12 cellular contexts compared by ENCODE assay signal in the genomic region with DNA sequence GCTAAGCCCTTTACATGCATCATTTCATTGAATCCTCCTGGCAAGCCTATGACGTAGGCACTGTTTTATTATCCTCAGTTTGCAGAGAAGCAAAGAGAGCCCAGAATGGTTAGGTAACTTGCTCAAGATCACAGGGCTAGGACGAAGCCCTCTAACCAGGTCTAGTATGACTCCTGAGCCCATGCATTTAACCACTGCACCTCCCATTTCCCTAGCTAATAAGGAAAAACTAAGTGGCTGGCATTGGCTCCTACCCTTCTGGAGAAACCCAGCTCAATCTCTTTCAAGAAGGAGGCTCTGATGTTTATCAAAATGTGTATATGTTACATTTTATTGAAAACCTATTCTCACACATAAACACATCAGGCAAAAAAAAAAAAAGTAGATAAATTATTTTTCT. TPM values are rescaled to one million over a fixed set of nuclear protein-coding genes. Genes with fewer than 3 reads are reported as not detected.
DNase-seq lines count a peak whose midpoint lies in the region; ATAC-seq and TF ChIP-seq lines count a peak whose summit lies in the region.
"Had no signal": no experiment of that assay in that cellular context is flagged by ENCODE, and none has a peak within 500 bp of the region (broad histone marks: within the 10 kb centered on the region; RNA-seq: fewer than 3 reads in every experiment).

No MANE protein-coding gene starts in this region.

- WGBS in SK-N-SH (ENCODE audit: low lambda C conversion rate) = 31% methylated on average over 2 of the region's 2 CpGs
- 28 to 35% methylated on average over 2 of the region's 2 CpGs for WGBS in upper lobe of left lung, 2 donors

- H3K79me2 ChIP-seq in SK-N-SH (ENCODE audit: insufficient read depth) = peaks cover 84% of the 10 kb centered on the region

- H3K36me3 ChIP-seq in SK-N-SH (replicated peaks in 1 of 2; ENCODE audit: control insufficient read depth in 1 of 2, insufficient read depth in 2 of 2, low read length in 1 of 2) (peaks cover 0 to 9% of the 10 kb centered on the region in 2 experiments), breast epithelium (no peaks in the 10 kb centered on the region), upper lobe of left lung (no peaks in the 10 kb centered on the region)

- DNase-seq in SK-N-SH = no peak
- no peak for DNase-seq in breast epithelium (ENCODE audit: low spot score in 2 of 2)
- DNase-seq in upper lobe of left lung = no peak
- DNase-seq in GOT3 (lab: John Stamatoyannopoulos, UW) = no peak
- DNase-seq in RPMI8226 = no peak
- DNase-seq: amniotic stem cell, substantia nigra had no signal

- intact Hi-C loops in breast epithelium (cut with DNase I; ENCODE audit: low total_unique reads) = no loop called here

- no peak for TF ChIP-seq EP300 in SK-N-SH (IDR thresholded peaks at IDR 0.05; ENCODE audit: borderline replicate concordance in 1 of 2, low read depth in 1 of 2, low read length in 1 of 2)
- TF ChIP-seq EP300 in upper lobe of left lung (IDR thresholded peaks at IDR 0.05) = no peak

- H3K4me1 Mint-ChIP-seq in nephron = peaks cover 55% of the 10 kb centered on the region

- H3F3A ChIP-seq in SK-N-SH (replicated peaks; ENCODE audit: insufficient read depth) = peaks cover 73% of the 10 kb centered on the region

- peak overlapping the region; percentile 55 to 79 (median 76) for H3K27ac Mint-ChIP-seq in nephron
- H3K27ac Mint-ChIP-seq: memory B cell had no signal

- H3K4me3 ChIP-seq in SK-N-SH (ENCODE audit: low read depth in 2 of 2, low read length in 1 of 2) = no peak overlapping the region
- no peak overlapping the region for H3K4me3 ChIP-seq in breast epithelium
- no peak overlapping the region for H3K4me3 ChIP-seq in upper lobe of left lung
- H3K4me3 ChIP-seq: hepatocyte had no signal

- no peak for ATAC-seq in SK-N-SH treated with all-trans-retinoic acid at 6 μM for 48 hours
- no peak for ATAC-seq in upper lobe of left lung (ENCODE audit: low FRiP score in 2 of 2)
- ATAC-seq in HG03565 (IDR thresholded peaks at IDR 0.05; ENCODE audit: unreplicated experiment) = no peak

- peak overlapping the region; percentile 66; the same call in 1 of the 2 replicates for H3K9ac ChIP-seq in SK-N-SH

- H3K9me2 ChIP-seq in SK-N-SH = no peaks in the 10 kb centered on the region

- H3K27me3 Mint-ChIP-seq in nephron (ENCODE audit: low read depth) = no peaks in the 10 kb centered on the region

- POLR2A ChIA-PET in SK-N-SH (lab: Yijun Ruan, JAX) = no interaction called here

- peaks cover 5% of the 10 kb centered on the region for H3K36me3 Mint-ChIP-seq in nephron (ENCODE audit: low read depth)
- H3K36me3 Mint-ChIP-seq: memory B cell had no signal

- CTCF ChIA-PET in SK-N-SH (lab: Yijun Ruan, JAX) = interaction anchor here (2.0 to 2.8 kb wide), 2 partner anchors 20 to 86 kb away, joined by 11 to 15 read pairs; partner anchors contain the start of gene MYOF

- no peak overlapping the region for H2AFZ ChIP-seq in SK-N-SH (ENCODE audit: low read depth)
- H2AFZ ChIP-seq: hepatocyte had no signal

- TF ChIP-seq CTCF in SK-N-SH (IDR thresholded peaks at IDR 0.05) (no peak), breast epithelium (IDR thresholded peaks at IDR 0.05) (no peak), nephron (IDR thresholded peaks at IDR 0.05; ENCODE audit: unreplicated experiment in 3 of 3) (no peak), upper lobe of left lung (IDR thresholded peaks at IDR 0.05) (no peak)

- H4K20me1 ChIP-seq in SK-N-SH (ENCODE audit: insufficient read depth) = no peaks in the 10 kb centered on the region

- H3K9me3 ChIP-seq in SK-N-SH = no peaks in the 10 kb centered on the region
- no peaks in the 10 kb centered on the region for H3K9me3 ChIP-seq in breast epithelium
- no peaks in the 10 kb centered on the region for H3K9me3 ChIP-seq in upper lobe of left lung

- TF ChIP-seq POLR2A in breast epithelium (IDR thresholded peaks at IDR 0.05) (no peak), upper lobe of left lung (IDR thresholded peaks at IDR 0.05) (no peak)

- no peak for TF ChIP-seq RAD21 in SK-N-SH (IDR thresholded peaks at IDR 0.05; ENCODE audit: low read length)

- no peaks in the 10 kb centered on the region for H3K9me3 Mint-ChIP-seq in nephron
- H3K9me3 Mint-ChIP-seq: memory B cell had no signal

- peaks cover 14 to 63% of the 10 kb centered on the region in 2 experiments; a peak in 3 of 4 replicates for H3K4me1 ChIP-seq in SK-N-SH (ENCODE audit: control insufficient read depth in 1 of 2, insufficient read depth in 2 of 2, low read depth in 1 of 2, low read length in 1 of 2)
- H3K4me1 ChIP-seq in breast epithelium = peaks cover 39 to 65% of the 10 kb centered on the region in 2 donors
- H3K4me1 ChIP-seq in upper lobe of left lung = peaks cover 71 to 81% (median 79%) of the 10 kb centered on the region in 4 donors

- peak overlapping the region; percentile 37; the same call in 1 of the 2 replicates for H3K4me2 ChIP-seq in SK-N-SH
- H3K4me2 ChIP-seq: hepatocyte had no signal

- H3K27ac ChIP-seq in SK-N-SH (ENCODE audit: low read depth in 2 of 2, low read length in 1 of 2) (peak overlapping the region; percentile 67 to 99; a peak in 3 of 4 replicates), breast epithelium (peak overlapping the region; percentile 93 to 94), upper lobe of left lung (peak overlapping the region; percentile 81 to 93 (median 86))

- H3K27me3 ChIP-seq in SK-N-SH (ENCODE audit: insufficient read depth) (no peaks in the 10 kb centered on the region), breast epithelium (no peaks in the 10 kb centered on the region), upper lobe of left lung (no peaks in the 10 kb centered on the region)
- H3K27me3 ChIP-seq: hepatocyte had no signal

- H3K4me3 Mint-ChIP-seq in nephron = no peak overlapping the region
- H3K4me3 Mint-ChIP-seq: memory B cell had no signal

TF ChIP-seq in SK-N-SH, 30 proteins besides CTCF, POLR2A, EP300 and RAD21 (continues in another document):
- TF ChIP-seq SMC3 (IDR thresholded peaks at IDR 0.05; ENCODE audit: low read depth, low read length) = no peak
- no peak for TF ChIP-seq GABPA (IDR thresholded peaks at IDR 0.05; ENCODE audit: low read depth)
- no peak for TF ChIP-seq CHD2 (IDR thresholded peaks at IDR 0.05; ENCODE audit: low read length, partially characterized antibody)
- no peak for TF ChIP-seq YY1 (IDR thresholded peaks at IDR 0.05; ENCODE audit: low read depth)
- no peak for TF ChIP-seq SIN3A (IDR thresholded peaks at IDR 0.05; ENCODE audit: borderline replicate concordance, low read depth, low read length)
- no peak for TF ChIP-seq FOSL2 (IDR thresholded peaks at IDR 0.05; ENCODE audit: borderline replicate concordance, low read depth)
- no peak for TF ChIP-seq POLR2AphosphoS5 (IDR thresholded peaks at IDR 0.05; ENCODE audit: low read depth, low read length)
- TF ChIP-seq PBX3 (IDR thresholded peaks at IDR 0.05) = no peak
- no peak for TF ChIP-seq RCOR1 (IDR thresholded peaks at IDR 0.05; ENCODE audit: low read length)
- no peak for TF ChIP-seq RXRA (IDR thresholded peaks at IDR 0.05; ENCODE audit: borderline replicate concordance, low read depth)
- no peak for TF ChIP-seq FOXJ3 (CRISPR knock-in tag; IDR thresholded peaks at IDR 0.05)
- TF ChIP-seq TCF12 (IDR thresholded peaks at IDR 0.05) = no peak

TF ChIP-seq in SK-N-SH treated with all-trans-retinoic acid at 6 μM for 48 hours, 23 proteins besides CTCF, POLR2A, EP300 and RAD21 (continues in another document):
- no peak for TF ChIP-seq ZFP30 (CRISPR knock-in tag; IDR thresholded peaks at IDR 0.05)
- no peak for TF ChIP-seq ZNF565 (CRISPR knock-in tag; conservative IDR thresholded peaks at IDR 0.05; ENCODE audit: low read depth)
- TF ChIP-seq, protein P1, sequence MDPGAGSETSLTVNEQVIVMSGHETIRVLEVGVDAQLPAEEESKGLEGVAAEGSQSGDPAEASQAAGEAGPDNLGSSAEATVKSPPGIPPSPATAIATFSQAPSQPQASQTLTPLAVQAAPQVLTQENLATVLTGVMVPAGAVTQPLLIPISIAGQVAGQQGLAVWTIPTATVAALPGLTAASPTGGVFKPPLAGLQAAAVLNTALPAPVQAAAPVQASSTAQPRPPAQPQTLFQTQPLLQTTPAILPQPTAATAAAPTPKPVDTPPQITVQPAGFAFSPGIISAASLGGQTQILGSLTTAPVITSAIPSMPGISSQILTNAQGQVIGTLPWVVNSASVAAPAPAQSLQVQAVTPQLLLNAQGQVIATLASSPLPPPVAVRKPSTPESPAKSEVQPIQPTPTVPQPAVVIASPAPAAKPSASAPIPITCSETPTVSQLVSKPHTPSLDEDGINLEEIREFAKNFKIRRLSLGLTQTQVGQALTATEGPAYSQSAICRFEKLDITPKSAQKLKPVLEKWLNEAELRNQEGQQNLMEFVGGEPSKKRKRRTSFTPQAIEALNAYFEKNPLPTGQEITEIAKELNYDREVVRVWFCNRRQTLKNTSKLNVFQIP (CRISPR knock-in tag; IDR thresholded peaks at IDR 0.05; ENCODE audit: borderline replicate concordance, low read depth) = no peak
- TF ChIP-seq, protein P2, sequence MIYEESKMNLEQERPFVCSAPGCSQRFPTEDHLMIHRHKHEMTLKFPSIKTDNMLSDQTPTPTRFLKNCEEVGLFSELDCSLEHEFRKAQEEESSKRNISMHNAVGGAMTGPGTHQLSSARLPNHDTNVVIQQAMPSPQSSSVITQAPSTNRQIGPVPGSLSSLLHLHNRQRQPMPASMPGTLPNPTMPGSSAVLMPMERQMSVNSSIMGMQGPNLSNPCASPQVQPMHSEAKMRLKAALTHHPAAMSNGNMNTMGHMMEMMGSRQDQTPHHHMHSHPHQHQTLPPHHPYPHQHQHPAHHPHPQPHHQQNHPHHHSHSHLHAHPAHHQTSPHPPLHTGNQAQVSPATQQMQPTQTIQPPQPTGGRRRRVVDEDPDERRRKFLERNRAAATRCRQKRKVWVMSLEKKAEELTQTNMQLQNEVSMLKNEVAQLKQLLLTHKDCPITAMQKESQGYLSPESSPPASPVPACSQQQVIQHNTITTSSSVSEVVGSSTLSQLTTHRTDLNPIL (CRISPR knock-in tag; IDR thresholded peaks at IDR 0.05; ENCODE audit: low read depth) = no peak
- TF ChIP-seq SNAI2 (CRISPR knock-in tag; IDR thresholded peaks at IDR 0.05) = no peak
- TF ChIP-seq CSDC2 (CRISPR knock-in tag; IDR thresholded peaks at IDR 0.05) = no peak

RNA-seq across cellular contexts. Expression of gene MYOF, which starts 19.8 kb away (rescaled TPM):
- 103 and 134 TPM in 2 replicates for polyA plus RNA-seq in SK-N-SH (2012; rRNA removed)
- polyA plus RNA-seq in SK-N-SH (2012; cell fraction: cytosol; rRNA removed) = 116 and 117 TPM in 2 replicates
- 121 and 175 TPM in 2 replicates for polyA plus RNA-seq in SK-N-SH (2012; cell fraction: nucleus; rRNA removed)
- total RNA-seq in breast epithelium (100 to 1,000 TPM; 118 to 131 (median 130) TPM), upper lobe of left lung (100 to 1,000 TPM in 4 of 6 donors, 10 to 100 TPM in 2; 83.9 to 168 (median 129) TPM)

RNA-seq across cellular contexts. Expression of gene CEP55, which starts 34.0 kb away (rescaled TPM):
- 9.8 and 11.3 TPM in 2 replicates for polyA plus RNA-seq in SK-N-SH (2012; rRNA removed)
- 14.8 and 16.8 TPM in 2 replicates for polyA plus RNA-seq in SK-N-SH (2012; cell fraction: cytosol; rRNA removed)
- polyA plus RNA-seq in SK-N-SH (2012; cell fraction: nucleus; rRNA removed) = 3.9 and 8.0 TPM in 2 replicates
- total RNA-seq in breast epithelium (1 to 10 TPM in 1 of 3 donors, under 1 TPM in 2; 0.33 to 2.1 (median 0.73) TPM), upper lobe of left lung (1 to 10 TPM in 5 of 6 donors, not detected in 1; 1.3 to 3.3 (median 2.3) TPM)
